Comparison of ENCODE assay signal across 29 cellular contexts in genomic region chr16:5454349-5454748, GRCh38.
"Had no signal": no experiment of that assay in that cellular context is flagged by ENCODE, and none has a peak within 500 bp of the region (broad histone marks: within the 10 kb centered on the region; RNA-seq: fewer than 3 reads in every experiment).

No MANE protein-coding gene starts in this region.

- H3K4me3 ChIP-seq: colonic mucosa, coronary artery, dorsolateral prefrontal cortex, esophagus muscularis mucosa, esophagus squamous epithelium, gastrocnemius medialis, gastroesophageal sphincter, heart left ventricle, heart right ventricle had no signal

- H3K27ac ChIP-seq: colonic mucosa, coronary artery, dorsolateral prefrontal cortex, epithelial cell of prostate, esophagus muscularis mucosa, esophagus squamous epithelium, foreskin keratinocyte, gastrocnemius medialis, gastroesophageal sphincter, heart left ventricle, heart right ventricle had no signal

- H3K4me1 ChIP-seq: colonic mucosa, esophagus muscularis mucosa, esophagus squamous epithelium, foreskin keratinocyte, gastrocnemius medialis, gastroesophageal sphincter, heart left ventricle, heart right ventricle had no signal

- ATAC-seq: effector memory CD8-positive, alpha-beta T cell; esophagus mucosa; foreskin keratinocyte; gastrocnemius medialis; gastroesophageal sphincter; heart left ventricle; heart right ventricle had no signal

- H3K27me3 Mint-ChIP-seq: dendritic cell treated with granulocyte-macrophage colony-stimulating factor and Interleukin-4, amounts not matched to agents 40 ng/mL and 50 ng/mL, for 4 days had no signal

- H3K27ac Mint-ChIP-seq: dendritic cell treated with granulocyte-macrophage colony-stimulating factor and Interleukin-4, amounts not matched to agents 40 ng/mL and 50 ng/mL, for 4 days; effector memory CD8-positive, alpha-beta T cell; endodermal cell had no signal

- FAIRE-seq: colon, endometrium, endothelial cell of umbilical vein, frontal cortex had no signal

- H3K4me3 Mint-ChIP-seq: dendritic cell treated with granulocyte-macrophage colony-stimulating factor and Interleukin-4, amounts not matched to agents 40 ng/mL and 50 ng/mL, for 4 days; effector memory CD8-positive, alpha-beta T cell; endodermal cell had no signal

- DNase-seq: colonic mucosa; cortex of kidney; dermis blood vessel endothelial cell; dorsolateral prefrontal cortex; effector CD4-positive, alpha-beta T cell; effector CD8-positive, alpha-beta T cell; effector memory CD4-positive, alpha-beta T cell; effector memory CD8-positive, alpha-beta T cell; endodermal cell; erythroblast; esophagus squamous epithelium; foreskin fibroblast; foreskin keratinocyte; foreskin melanocyte; gastrocnemius medialis; glutamatergic neuron; head of caudate nucleus; heart left ventricle; heart right ventricle had no signal

- H3K9me3 Mint-ChIP-seq: dendritic cell treated with granulocyte-macrophage colony-stimulating factor and Interleukin-4, amounts not matched to agents 40 ng/mL and 50 ng/mL, for 4 days; endodermal cell had no signal

- H3K27me3 ChIP-seq: colonic mucosa, foreskin keratinocyte, gastrocnemius medialis had no signal

- H3K36me3 ChIP-seq: colonic mucosa, esophagus muscularis mucosa, esophagus squamous epithelium, gastrocnemius medialis, gastroesophageal sphincter, heart left ventricle, heart right ventricle had no signal

- H3K9me3 ChIP-seq: colonic mucosa, esophagus muscularis mucosa, esophagus squamous epithelium, gastrocnemius medialis, gastroesophageal sphincter, heart left ventricle, heart right ventricle had no signal
